ENCODE assay signal across 8 cellular contexts in the genomic region with DNA sequence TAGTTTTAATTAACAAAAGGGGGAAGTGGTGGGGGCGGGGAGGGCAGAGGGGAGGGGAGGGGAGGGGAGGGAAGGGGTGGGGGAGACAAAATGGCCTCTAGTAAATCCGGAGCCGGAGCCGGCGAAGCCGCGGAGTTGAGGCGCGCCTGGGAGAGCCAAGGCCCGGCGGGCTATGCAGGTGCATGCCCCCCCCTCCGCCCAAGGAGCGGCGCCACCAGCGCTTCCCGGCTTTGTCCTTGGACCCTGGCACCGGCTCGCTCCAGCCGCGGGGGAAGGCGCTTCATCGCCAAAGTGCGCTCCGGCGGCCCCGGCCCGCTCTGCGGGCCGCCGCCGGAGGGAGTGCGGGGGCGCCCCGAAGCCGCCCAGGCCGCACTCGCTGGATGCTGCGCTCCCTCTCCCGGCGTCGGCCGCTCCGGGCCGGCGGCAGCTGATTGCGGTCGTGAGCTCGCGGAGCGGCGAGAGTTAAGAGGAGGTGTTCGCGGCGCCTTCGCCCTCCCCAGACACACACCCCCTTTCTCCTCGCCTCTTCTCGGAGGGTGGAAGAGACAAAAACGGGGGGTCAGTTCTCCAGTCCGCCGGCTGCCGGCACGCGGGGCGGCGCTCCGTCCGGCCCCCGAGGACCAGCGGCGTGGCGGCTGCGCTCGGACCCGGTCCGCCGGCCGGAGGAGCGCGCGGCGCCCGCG. TPM values are rescaled to one million over a fixed set of nuclear protein-coding genes. Genes with fewer than 3 reads are reported as not detected.
DNase-seq lines count a peak whose midpoint lies in the region; ATAC-seq and TF ChIP-seq lines count a peak whose summit lies in the region.

Gene LRRC4 (minus strand): TSS at position 439 of the 683 bp plus-strand sequence. CDS start 797 bp downstream, outside the sequence.

- peak within 1 kb of the TSS; percentile 42 for H3K14ac ChIP-seq in neuronal stem cell (ENCODE audit: low read length)

- peak within 1 kb of the TSS; percentile 14 for H2BK120ac ChIP-seq in neuronal stem cell (ENCODE audit: low read depth, low read length)

- peak within 1 kb of the TSS; percentile 99 for H3K18ac ChIP-seq in neuronal stem cell (ENCODE audit: low read length)

- peak within 1 kb of the TSS; percentile 72 for H2AK5ac ChIP-seq in neuronal stem cell (ENCODE audit: low read depth, low read length)

- H3K4me1 ChIP-seq in ES-I3 (ENCODE audit: insufficient read depth, low read length), result peaks cover 12% of the 10 kb centered on the region; the same call in 1 of the 2 replicates
- peaks cover 29 to 31% of the 10 kb centered on the region in 2 donors for H3K4me1 ChIP-seq in neuronal stem cell (ENCODE audit: control insufficient read depth in 2 of 2, insufficient read depth in 1 of 2, low read depth in 1 of 2, low read length in 2 of 2)

- peak within 1 kb of the TSS; percentile 77 for H3K9ac ChIP-seq in ES-I3 (ENCODE audit: low read depth, low read length)
- peak within 1 kb of the TSS; percentile 92 for H3K9ac ChIP-seq in neuronal stem cell (ENCODE audit: low read depth, low read length, poor library complexity)

- peak within 1 kb of the TSS; percentile 79 for H3K4me3 Mint-ChIP-seq in activated naive CD4-positive, alpha-beta T cell treated with anti-CD3 and anti-CD28 coated beads, Interleukin-2, amount 10 ng/mL, durations not matched to agents 7 days and 5 days
- H3K4me3 Mint-ChIP-seq in glutamatergic neuron (ENCODE audit: unreplicated experiment), result peak within 1 kb of the TSS; percentile 90

- H3K4me3 ChIP-seq in neuronal stem cell (ENCODE audit: low read length in 2 of 2), result peak within 1 kb of the TSS; percentile 78 to 93

- H3K4ac ChIP-seq in neuronal stem cell (ENCODE audit: low read length), result peak within 1 kb of the TSS; percentile 47

- no peak within 1 kb of the TSS for H4K91ac ChIP-seq in neuronal stem cell (ENCODE audit: low read depth, low read length, poor library complexity)

- DNase-seq in Kasumi-1 (lab: John Stamatoyannopoulos, UW) (peak; percentile 32 to 34), glutamatergic neuron (peak; percentile 56), neuronal stem cell (ENCODE audit: low spot score) (peak; percentile 63), HuH-7 (ENCODE audit: low spot score) (no peak)
- DNase-seq in activated naive CD4-positive, alpha-beta T cell treated with anti-CD3 and anti-CD28 coated beads, Interleukin-2, amount 10 ng/mL, durations not matched to agents 7 days and 5 days, result peak; percentile 49
- DNase-seq in activated CD4-positive, CD25-positive, alpha-beta regulatory T cell (lab: John Stamatoyannopoulos, UW), result no peak

- WGBS in neuronal stem cell (ENCODE audit: extremely low coverage in 2 of 2, insufficient read length in 2 of 2, insufficient replicate concordance in 1 of 2), 2 donors, result no CpG with 5 or more reads among the region's 83 CpGs

- peak within 1 kb of the TSS; percentile 93 for H2BK12ac ChIP-seq in neuronal stem cell (ENCODE audit: low read length)

- peak; percentile 41 for ATAC-seq in GM21526 (IDR thresholded peaks at IDR 0.05; ENCODE audit: low FRiP score, unreplicated experiment)

- peaks cover 9% of the 10 kb centered on the region for H3K4me1 Mint-ChIP-seq in activated naive CD4-positive, alpha-beta T cell treated with anti-CD3 and anti-CD28 coated beads, Interleukin-2, amount 10 ng/mL, durations not matched to agents 7 days and 5 days
- peaks cover 33% of the 10 kb centered on the region for H3K4me1 Mint-ChIP-seq in glutamatergic neuron (ENCODE audit: low read depth, unreplicated experiment)

- CTCF ChIA-PET in activated naive CD4-positive, alpha-beta T cell treated with anti-CD3 and anti-CD28 coated beads, Interleukin-2, amount 10 ng/mL, durations not matched to agents 7 days and 5 days (lab: Charles Lee), result interaction anchor here (1.0 kb wide), 2 partner anchors 68 to 238 kb away, joined by 3 read pairs; no protein-coding TSS in a partner anchor

- TF ChIP-seq CTCF in glutamatergic neuron (IDR thresholded peaks at IDR 0.05; ENCODE audit: partially characterized antibody, unreplicated experiment), result no peak

- H3K27me3 Mint-ChIP-seq in activated naive CD4-positive, alpha-beta T cell treated with anti-CD3 and anti-CD28 coated beads, Interleukin-2, amount 10 ng/mL, durations not matched to agents 7 days and 5 days, result peaks cover 54% of the 10 kb centered on the region
- peaks cover 13% of the 10 kb centered on the region for H3K27me3 Mint-ChIP-seq in glutamatergic neuron (ENCODE audit: unreplicated experiment)

- peak within 1 kb of the TSS; percentile 88 for H2AFZ ChIP-seq in neuronal stem cell (ENCODE audit: low read length)

- H3K36me3 Mint-ChIP-seq in activated naive CD4-positive, alpha-beta T cell treated with anti-CD3 and anti-CD28 coated beads, Interleukin-2, amount 10 ng/mL, durations not matched to agents 7 days and 5 days, result peaks cover 11% of the 10 kb centered on the region
- H3K36me3 Mint-ChIP-seq in glutamatergic neuron (ENCODE audit: unreplicated experiment), result peaks cover 7% of the 10 kb centered on the region

- H3K27me3 ChIP-seq in neuronal stem cell (ENCODE audit: control insufficient read depth in 3 of 3, insufficient read depth in 3 of 3, low read depth in 1 of 3, low read length in 3 of 3), result no peaks in the 10 kb centered on the region

- no peaks in the 10 kb centered on the region; the same call in 1 of the 2 replicates for H3K36me3 ChIP-seq in ES-I3 (ENCODE audit: insufficient read depth, low read length)
- H3K36me3 ChIP-seq in neuronal stem cell (replicated peaks in 1 of 2; ENCODE audit: control insufficient read depth in 2 of 2, insufficient read depth in 2 of 2, low read length in 2 of 2), result peaks cover 16 to 33% of the 10 kb centered on the region in 2 donors

- no peak within 1 kb of the TSS for H4K8ac ChIP-seq in neuronal stem cell (ENCODE audit: low read depth, low read length)

- peak within 1 kb of the TSS; percentile 87 for H3K4me2 ChIP-seq in neuronal stem cell (ENCODE audit: insufficient read depth, low read length, poor library complexity, severe bottlenecking)

- no peaks in the 10 kb centered on the region for H3K9me3 Mint-ChIP-seq in activated naive CD4-positive, alpha-beta T cell treated with anti-CD3 and anti-CD28 coated beads, Interleukin-2, amount 10 ng/mL, durations not matched to agents 7 days and 5 days
- peaks cover 30% of the 10 kb centered on the region for H3K9me3 Mint-ChIP-seq in glutamatergic neuron (ENCODE audit: unreplicated experiment)

- peak within 1 kb of the TSS; percentile 89 for H3K27ac ChIP-seq in neuronal stem cell (replicated peaks; ENCODE audit: low read length)

- H3K9me3 ChIP-seq in ES-I3 (ENCODE audit: control insufficient read depth, insufficient read depth, low read length), result no peaks in the 10 kb centered on the region
- H3K9me3 ChIP-seq in neuronal stem cell (replicated peaks in 1 of 2; ENCODE audit: control insufficient read depth in 2 of 2, insufficient read depth in 1 of 2, low read depth in 1 of 2, low read length in 2 of 2), result peaks cover 2 to 14% of the 10 kb centered on the region in 2 donors

- H3K23ac ChIP-seq in neuronal stem cell (ENCODE audit: low read depth, low read length, poor library complexity), result peak within 1 kb of the TSS; percentile 62

- peak within 1 kb of the TSS; percentile 95 for H2BK5ac ChIP-seq in neuronal stem cell (ENCODE audit: low read length)

- peak within 1 kb of the TSS; percentile 61 for H2BK15ac ChIP-seq in neuronal stem cell (ENCODE audit: low read length)

- H3K79me1 ChIP-seq in neuronal stem cell (ENCODE audit: low read depth, low read length), result peaks cover 15% of the 10 kb centered on the region

- H3K27ac Mint-ChIP-seq in activated naive CD4-positive, alpha-beta T cell treated with anti-CD3 and anti-CD28 coated beads, Interleukin-2, amount 10 ng/mL, durations not matched to agents 7 days and 5 days, result peak within 1 kb of the TSS; percentile 39
- H3K27ac Mint-ChIP-seq in glutamatergic neuron (ENCODE audit: unreplicated experiment), result peak within 1 kb of the TSS; percentile 92

RNA-seq across cellular contexts. Expression of gene LRRC4, which starts in this region (rescaled TPM):
- 60.0 TPM for total RNA-seq in glutamatergic neuron (ENCODE audit: unreplicated experiment)
- polyA plus RNA-seq in neuronal stem cell (2013, experiment 1 of 2), result 50.0 TPM
- polyA plus RNA-seq in neuronal stem cell (2013, experiment 2 of 2), result 47.3 TPM

Comparison
In these comparisons a context has a peak if more than half of its experiments do, and no peak if none do; other contexts are left out.
1. DNase-seq: peak in Kasumi-1 (2 of 2), activated naive CD4-positive, alpha-beta T cell treated with anti-CD3 and anti-CD28 coated beads, Interleukin-2, amount 10 ng/mL, durations not matched to agents 7 days and 5 days (single experiment), glutamatergic neuron (single experiment) and neuronal stem cell (single experiment); none in HuH-7 (single experiment) and activated CD4-positive, CD25-positive, alpha-beta regulatory T cell (0 of 4).